ENCODE assay signal across 8 cellular contexts in genomic region chr17:60392042-60392844, GRCh38. TPM values are rescaled to one million over a fixed set of nuclear protein-coding genes. Genes with fewer than 3 reads are reported as not detected.
DNase-seq lines count a peak whose midpoint lies in the region; ATAC-seq and TF ChIP-seq lines count a peak whose summit lies in the region.

Gene USP32, minus strand, starts transcription at chr17:60392133. Its CDS starts 194 bp downstream, at chr17:60391939.

- H3K4me3 ChIP-seq in GM23338 (peak within 1 kb of the TSS; percentile 93), LNCaP clone FGC (ENCODE audit: low read depth, low read length) (peak within 1 kb of the TSS; percentile 81), RWPE2 (ENCODE audit: severe bottlenecking) (peak within 1 kb of the TSS; percentile 48), fibroblast of pulmonary artery (replicated peaks; ENCODE audit: low read depth, low read length) (peak within 1 kb of the TSS; percentile 94)

- H3K27ac ChIP-seq in GM23338 (ENCODE audit: low read depth) (peak within 1 kb of the TSS; percentile 95), RWPE2 (ENCODE audit: poor library complexity, severe bottlenecking) (peak within 1 kb of the TSS; percentile 85)

- H2AFZ ChIP-seq in GM23338: peak within 1 kb of the TSS; percentile 64; the same call in 1 of the 2 replicates

- no peaks in the 10 kb centered on the region; the same call in 1 of the 2 replicates for H4K20me1 ChIP-seq in GM23338 (replicated peaks; ENCODE audit: insufficient read depth)

- peaks cover 6% of the 10 kb centered on the region; the same call in 1 of the 3 replicates for H3K36me3 Mint-ChIP-seq in GM23338 (ENCODE audit: low read depth)
- no peaks in the 10 kb centered on the region for H3K36me3 Mint-ChIP-seq in nephron (ENCODE audit: low read depth)
- H3K36me3 Mint-ChIP-seq in stimulated activated naive CD8-positive, alpha-beta T cell treated with anti-CD3 and anti-CD28 coated beads, Interleukin-15, Interleukin-2, amounts not matched to agents 100 ng/mL and 50 ng/mL, for 24 hours (ENCODE audit: low read depth): peaks cover 4% of the 10 kb centered on the region

- H3K27ac Mint-ChIP-seq in GM23338 (peak within 1 kb of the TSS; percentile 98), nephron (peak within 1 kb of the TSS; percentile 90 to 97 (median 94))
- peak within 1 kb of the TSS; percentile 96 for H3K27ac Mint-ChIP-seq in stimulated activated naive CD8-positive, alpha-beta T cell treated with anti-CD3 and anti-CD28 coated beads, Interleukin-15, Interleukin-2, amounts not matched to agents 100 ng/mL and 50 ng/mL, for 24 hours

- H3K9me3 Mint-ChIP-seq in GM23338 (no peaks in the 10 kb centered on the region; the same call in 2 of the 3 replicates), nephron (no peaks in the 10 kb centered on the region)
- no peaks in the 10 kb centered on the region for H3K9me3 Mint-ChIP-seq in stimulated activated naive CD8-positive, alpha-beta T cell treated with anti-CD3 and anti-CD28 coated beads, Interleukin-15, Interleukin-2, amounts not matched to agents 100 ng/mL and 50 ng/mL, for 24 hours

- 0 out of 2 replicates have a peak, but pooled peaks cover 6% of the 10 kb centered on the region for H3F3A ChIP-seq in GM23338 (replicated peaks; ENCODE audit: low read depth)

- H3K4me2 ChIP-seq in GM23338: peak within 1 kb of the TSS; percentile 85

- H3K9me3 ChIP-seq in RWPE2 (ENCODE audit: severe bottlenecking): no peaks in the 10 kb centered on the region

- H3K4me1 ChIP-seq in GM23338 (ENCODE audit: insufficient read depth) (peaks cover 40% of the 10 kb centered on the region), RWPE2 (ENCODE audit: insufficient read depth, poor library complexity, severe bottlenecking) (peaks cover 24% of the 10 kb centered on the region)

- DNase-seq in EL: peak; percentile 99
- DNase-seq in GM23338 (ENCODE audit: low spot score): peak; percentile 99
- peak; percentile 91 for DNase-seq in LNCaP clone FGC (ENCODE audit: low read depth)
- DNase-seq in RWPE2 (ENCODE audit: low spot score): peak; percentile 99
- peak; percentile 98 for DNase-seq in activated T-helper 9 cell treated with anti-CD3 and anti-CD28 coated beads, Interleukin-2, amount 50 U/mL, for 16 hours (ENCODE audit: low read depth)
- DNase-seq in fibroblast of pulmonary artery (ENCODE audit: low read depth): peak; percentile 99

- peak within 1 kb of the TSS; percentile 95 for H3K4me3 Mint-ChIP-seq in GM23338
- peak within 1 kb of the TSS; percentile 96 to 99 (median 97) for H3K4me3 Mint-ChIP-seq in nephron
- peak within 1 kb of the TSS; percentile 93 for H3K4me3 Mint-ChIP-seq in stimulated activated naive CD8-positive, alpha-beta T cell treated with anti-CD3 and anti-CD28 coated beads, Interleukin-15, Interleukin-2, amounts not matched to agents 100 ng/mL and 50 ng/mL, for 24 hours

- H3K27me3 Mint-ChIP-seq in GM23338 (ENCODE audit: insufficient read depth, low read depth, poor library complexity) (peaks cover 9% of the 10 kb centered on the region), nephron (ENCODE audit: low read depth) (peaks cover 3% of the 10 kb centered on the region)
- no peaks in the 10 kb centered on the region for H3K27me3 Mint-ChIP-seq in stimulated activated naive CD8-positive, alpha-beta T cell treated with anti-CD3 and anti-CD28 coated beads, Interleukin-15, Interleukin-2, amounts not matched to agents 100 ng/mL and 50 ng/mL, for 24 hours

- H3K9me2 ChIP-seq in GM23338 (ENCODE audit: insufficient read depth): no peaks in the 10 kb centered on the region

- TF ChIP-seq CTCF in GM23338 (conservative IDR thresholded peaks at IDR 0.05; ENCODE audit: low read depth in 2 of 2) (no peak), LNCaP clone FGC (IDR thresholded peaks at IDR 0.05; ENCODE audit: control insufficient read depth, extremely low read depth, insufficient read depth) (no peak), RWPE2 (IDR thresholded peaks at IDR 0.05; ENCODE audit: poor library complexity, severe bottlenecking) (no peak), fibroblast of pulmonary artery (IDR thresholded peaks at IDR 0.05; ENCODE audit: low read length, missing control alignments) (no peak), nephron (IDR thresholded peaks at IDR 0.05; ENCODE audit: unreplicated experiment in 3 of 3) (peak in 2 of 3 experiments; percentile 14 to 25)

- H3K36me3 ChIP-seq in GM23338 (ENCODE audit: insufficient read depth) (no peaks in the 10 kb centered on the region), RWPE2 (ENCODE audit: low read depth) (no peaks in the 10 kb centered on the region)

- H3K79me2 ChIP-seq in GM23338 (replicated peaks; ENCODE audit: insufficient read depth): peaks cover 44% of the 10 kb centered on the region

- H3K27me3 ChIP-seq in GM23338 (ENCODE audit: insufficient read depth) (no peaks in the 10 kb centered on the region), RWPE2 (ENCODE audit: insufficient read depth, poor library complexity, severe bottlenecking) (no peaks in the 10 kb centered on the region)

- ATAC-seq in GM23338 (peak; percentile 87), RWPE2 (ENCODE audit: low read depth) (peak; percentile 87)

- peaks cover 43% of the 10 kb centered on the region for H3K4me1 Mint-ChIP-seq in GM23338
- peaks cover 40% of the 10 kb centered on the region for H3K4me1 Mint-ChIP-seq in nephron
- peaks cover 62% of the 10 kb centered on the region for H3K4me1 Mint-ChIP-seq in stimulated activated naive CD8-positive, alpha-beta T cell treated with anti-CD3 and anti-CD28 coated beads, Interleukin-15, Interleukin-2, amounts not matched to agents 100 ng/mL and 50 ng/mL, for 24 hours (ENCODE audit: low read depth)

TF ChIP-seq in GM23338, 12 proteins besides CTCF, POLR2A, EP300 and RAD21:
- peak; percentile 32; the same call in 1 of the 2 replicates for TF ChIP-seq ETS1 (IDR thresholded peaks at IDR 0.05)
- TF ChIP-seq EZH2 (IDR thresholded peaks at IDR 0.05; ENCODE audit: low read depth, unreplicated experiment): no peak
- TF ChIP-seq, protein P1, sequence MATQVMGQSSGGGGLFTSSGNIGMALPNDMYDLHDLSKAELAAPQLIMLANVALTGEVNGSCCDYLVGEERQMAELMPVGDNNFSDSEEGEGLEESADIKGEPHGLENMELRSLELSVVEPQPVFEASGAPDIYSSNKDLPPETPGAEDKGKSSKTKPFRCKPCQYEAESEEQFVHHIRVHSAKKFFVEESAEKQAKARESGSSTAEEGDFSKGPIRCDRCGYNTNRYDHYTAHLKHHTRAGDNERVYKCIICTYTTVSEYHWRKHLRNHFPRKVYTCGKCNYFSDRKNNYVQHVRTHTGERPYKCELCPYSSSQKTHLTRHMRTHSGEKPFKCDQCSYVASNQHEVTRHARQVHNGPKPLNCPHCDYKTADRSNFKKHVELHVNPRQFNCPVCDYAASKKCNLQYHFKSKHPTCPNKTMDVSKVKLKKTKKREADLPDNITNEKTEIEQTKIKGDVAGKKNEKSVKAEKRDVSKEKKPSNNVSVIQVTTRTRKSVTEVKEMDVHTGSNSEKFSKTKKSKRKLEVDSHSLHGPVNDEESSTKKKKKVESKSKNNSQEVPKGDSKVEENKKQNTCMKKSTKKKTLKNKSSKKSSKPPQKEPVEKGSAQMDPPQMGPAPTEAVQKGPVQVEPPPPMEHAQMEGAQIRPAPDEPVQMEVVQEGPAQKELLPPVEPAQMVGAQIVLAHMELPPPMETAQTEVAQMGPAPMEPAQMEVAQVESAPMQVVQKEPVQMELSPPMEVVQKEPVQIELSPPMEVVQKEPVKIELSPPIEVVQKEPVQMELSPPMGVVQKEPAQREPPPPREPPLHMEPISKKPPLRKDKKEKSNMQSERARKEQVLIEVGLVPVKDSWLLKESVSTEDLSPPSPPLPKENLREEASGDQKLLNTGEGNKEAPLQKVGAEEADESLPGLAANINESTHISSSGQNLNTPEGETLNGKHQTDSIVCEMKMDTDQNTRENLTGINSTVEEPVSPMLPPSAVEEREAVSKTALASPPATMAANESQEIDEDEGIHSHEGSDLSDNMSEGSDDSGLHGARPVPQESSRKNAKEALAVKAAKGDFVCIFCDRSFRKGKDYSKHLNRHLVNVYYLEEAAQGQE (IDR thresholded peaks at IDR 0.05; ENCODE audit: unreplicated experiment): no peak
- TF ChIP-seq CREB1 (CRISPR knock-in tag; IDR thresholded peaks at IDR 0.05; ENCODE audit: low read depth): peak; percentile 80
- peak; percentile 55 for TF ChIP-seq POLR2AphosphoS5 (IDR thresholded peaks at IDR 0.05; ENCODE audit: low read depth)

RNA-seq across cellular contexts. Expression of gene USP32, which starts in this region (rescaled TPM):
- total RNA-seq in GM23338 (2014; rRNA removed; shearing (Covaris generic)): 124 and 129 TPM in 2 replicates
- polyA plus RNA-seq in GM23338 (2016; fragmentation: Nextera tagmentation; extraction: Ambion mirVana): 43.6 and 44.3 TPM in 2 replicates

Comparison
In these comparisons a context has a peak if more than half of its experiments do, and no peak if none do; other contexts are left out.
1. Peak in every context shown above with its lines: DNase-seq, ATAC-seq, H3K4me3 ChIP-seq and H3K27ac ChIP-seq.
2. CTCF ChIP-seq: peak in nephron (2 of 3); none in GM23338 (0 of 2), LNCaP clone FGC (single experiment), RWPE2 (single experiment) and fibroblast of pulmonary artery (single experiment).